10 cellular contexts compared by ENCODE assay signal in genomic region chr17:76405967-76406647, GRCh38. TPM values are rescaled to one million over a fixed set of nuclear protein-coding genes. Genes with fewer than 3 reads are reported as not detected.
DNase-seq lines count a peak whose midpoint lies in the region; ATAC-seq and TF ChIP-seq lines count a peak whose summit lies in the region.
"Had no signal": no experiment of that assay in that cellular context is flagged by ENCODE, and none has a peak within 500 bp of the region (broad histone marks: within the 10 kb centered on the region; RNA-seq: fewer than 3 reads in every experiment).

No MANE protein-coding gene starts in this region.

- intact Hi-C loops in left colon (cut with DNase I, micrococcal nuclease) (no loop called here), PC-3 (cut with micrococcal nuclease) (no loop called here)

- H3K9me2 ChIP-seq in PC-3 (replicated peaks; ENCODE audit: low read length) = no peaks in the 10 kb centered on the region

- no peaks in the 10 kb centered on the region for H3K27me3 Mint-ChIP-seq in activated T-cell treated with anti-CD3 and anti-CD28 coated beads, Interleukin-2, amount 50 U/mL, for 72 hours (ENCODE audit: low read depth)
- H3K27me3 Mint-ChIP-seq: CD8-positive, alpha-beta memory T cell had no signal

- no peak overlapping the region for H3K4me2 ChIP-seq in PC-3 (ENCODE audit: low read length)

- no peak overlapping the region for H3K27ac Mint-ChIP-seq in activated T-cell treated with anti-CD3 and anti-CD28 coated beads, Interleukin-2, amount 50 U/mL, for 72 hours

- no peak overlapping the region for H3K4me3 ChIP-seq in PC-3 (ENCODE audit: low read length)
- H3K4me3 ChIP-seq: upper lobe of left lung had no signal

- TF ChIP-seq CTCF in PC-3 (conservative IDR thresholded peaks at IDR 0.05; ENCODE audit: low read depth, low read length) = no peak

- no peaks in the 10 kb centered on the region for H3K9me3 ChIP-seq in PC-3 (ENCODE audit: low read length)
- H3K9me3 ChIP-seq: upper lobe of left lung had no signal

- peaks cover 15% of the 10 kb centered on the region for H4K20me1 ChIP-seq in PC-3 (ENCODE audit: low read length)

- no peak overlapping the region for H3K27ac ChIP-seq in PC-3 (ENCODE audit: low read length)
- H3K27ac ChIP-seq: upper lobe of left lung had no signal

- no peak overlapping the region for H3K4me3 Mint-ChIP-seq in activated T-cell treated with anti-CD3 and anti-CD28 coated beads, Interleukin-2, amount 50 U/mL, for 72 hours
- H3K4me3 Mint-ChIP-seq: CD8-positive, alpha-beta memory T cell had no signal

- H3K4me1 ChIP-seq in PC-3 (ENCODE audit: insufficient read depth, low read length) = no peaks in the 10 kb centered on the region

- peaks cover 2 to 6% of the 10 kb centered on the region in 2 donors for H3K36me3 Mint-ChIP-seq in activated T-cell treated with anti-CD3 and anti-CD28 coated beads, Interleukin-2, amount 50 U/mL, for 72 hours (ENCODE audit: insufficient read depth in 2 of 2)

- BruUV-seq in PC-3 (replicated peaks; lab: Mats Ljungman, UMichigan) = no TSS peak

- H3K79me2 ChIP-seq in PC-3 (ENCODE audit: low read length) = peaks cover 43% of the 10 kb centered on the region

- H3F3A ChIP-seq in PC-3 (ENCODE audit: low read length, unreplicated experiment) = no peaks in the 10 kb centered on the region

- H3K9ac ChIP-seq in PC-3 (ENCODE audit: low read length) = no peak overlapping the region

- H3K4me1 Mint-ChIP-seq in activated T-cell treated with anti-CD3 and anti-CD28 coated beads, Interleukin-2, amount 50 U/mL, for 72 hours (ENCODE audit: low read depth) = peaks cover 13% of the 10 kb centered on the region

- POLR2A ChIA-PET in PC-3 (lab: Charles Lee; ENCODE audit: unreplicated experiment) = no interaction called here

- H3K36me3 ChIP-seq in PC-3 (ENCODE audit: low read depth, low read length) = peaks cover 35% of the 10 kb centered on the region

- no peaks in the 10 kb centered on the region for H3K27me3 ChIP-seq in PC-3 (ENCODE audit: low read length)
- H3K27me3 ChIP-seq: upper lobe of left lung had no signal

- no peak overlapping the region for H2AFZ ChIP-seq in PC-3 (ENCODE audit: low read length)

- DNase-seq in DMS79 (lab: John Stamatoyannopoulos, UW) (peak; percentile 71), NCI-H187 (lab: John Stamatoyannopoulos, UW) (peak; percentile 74 to 84), SKM-1 (lab: John Stamatoyannopoulos, UW; ENCODE audit: unreplicated experiment) (peak; percentile 87), left colon (peak in 1 of 2 donors; percentile 46), PC-3 (no peak)
- no peak for DNase-seq in activated CD4-positive, alpha-beta T cell treated with anti-CD3 and anti-CD28 coated beads, Interleukin-2, amount 50 U/mL, for 1 hour
- no peak for DNase-seq in activated T-cell treated with anti-CD3 and anti-CD28 coated beads, Interleukin-2, amount 50 U/mL, for 72 hours
- DNase-seq in activated effector memory CD4-positive, alpha-beta T cell treated with anti-CD3 and anti-CD28 coated beads, Interleukin-2, amount 50 U/mL, for 16 hours = no peak
- DNase-seq: upper lobe of left lung had no signal

- CTCF ChIA-PET in PC-3 (lab: Charles Lee) = no interaction called here

- no peaks in the 10 kb centered on the region for H3K9me3 Mint-ChIP-seq in activated T-cell treated with anti-CD3 and anti-CD28 coated beads, Interleukin-2, amount 50 U/mL, for 72 hours
- H3K9me3 Mint-ChIP-seq: CD8-positive, alpha-beta memory T cell had no signal

- ATAC-seq in left colon = peak; percentile 12
- ATAC-seq in activated T-cell treated with anti-CD3 and anti-CD28 coated beads, Interleukin-2, amount 50 U/mL, for 72 hours (replicated peaks in 1 of 2) = no peak
- no peak for ATAC-seq in PC-3

RNA-seq across cellular contexts. Expression of gene SPHK1, which starts 21.7 kb away (rescaled TPM):
- total RNA-seq in left colon = 1 to 10 TPM; 2.9 to 4.2 TPM
- total RNA-seq in activated T-cell treated with anti-CD3 and anti-CD28 coated beads, Interleukin-2, amount 50 U/mL, for 72 hours = 10 to 100 TPM; 11.6 to 13.9 TPM
- total RNA-seq in PC-3 (2014; rRNA removed) = 54.2 and 59.7 TPM in 2 replicates

RNA-seq across cellular contexts. Expression of gene UBE2O, which starts 46.8 kb away (rescaled TPM):
- 10 to 100 TPM; 15.9 to 18.2 TPM for total RNA-seq in left colon
- total RNA-seq in activated T-cell treated with anti-CD3 and anti-CD28 coated beads, Interleukin-2, amount 50 U/mL, for 72 hours = 10 to 100 TPM; 21.5 to 22.8 TPM
- 64.7 and 77.3 TPM in 2 replicates for total RNA-seq in PC-3 (2014; rRNA removed)

RNA-seq across cellular contexts. Expression of gene PRPSAP1, which starts 52.4 kb away (rescaled TPM):
- 10 to 100 TPM; 61.7 to 70.3 TPM for total RNA-seq in left colon
- 10 to 100 TPM; 46.4 to 52.6 TPM for total RNA-seq in activated T-cell treated with anti-CD3 and anti-CD28 coated beads, Interleukin-2, amount 50 U/mL, for 72 hours
- total RNA-seq in PC-3 (2014; rRNA removed) = 43.9 and 47.8 TPM in 2 replicates

Comparison
In these comparisons a context has a peak if more than half of its experiments do, and no peak if none do; other contexts are left out.
1. DNase-seq: peak in DMS79 (single experiment), NCI-H187 (2 of 2) and SKM-1 (single experiment); none in activated CD4-positive, alpha-beta T cell treated with anti-CD3 and anti-CD28 coated beads, Interleukin-2, amount 50 U/mL, for 1 hour (single experiment), activated T-cell treated with anti-CD3 and anti-CD28 coated beads, Interleukin-2, amount 50 U/mL, for 72 hours (0 of 2), activated effector memory CD4-positive, alpha-beta T cell treated with anti-CD3 and anti-CD28 coated beads, Interleukin-2, amount 50 U/mL, for 16 hours (single experiment) and PC-3 (single experiment).